In genomic region chr12:56634242-56634836, GRCh38 we compare ENCODE assay signal across 8 cellular contexts. TPM values are rescaled to one million over a fixed set of nuclear protein-coding genes. Genes with fewer than 3 reads are reported as not detected.
DNase-seq lines count a peak whose midpoint lies in the region; ATAC-seq and TF ChIP-seq lines count a peak whose summit lies in the region.

No MANE protein-coding gene starts in this region.

- peaks cover 64% of the 10 kb centered on the region for H3K4me1 Mint-ChIP-seq in mesothelial cell of epicardium

- H3K27ac ChIP-seq in KMS-11 (peak overlapping the region; percentile 53), ectodermal cell (ENCODE audit: insufficient read depth, low read depth, low read length, poor library complexity, severe bottlenecking) (no peak overlapping the region), tibial nerve (peak overlapping the region; percentile 96 to 99 (median 97))

- H3K4me2 ChIP-seq in KMS-11 = peak overlapping the region; percentile 92

- peak overlapping the region; percentile 48; the same call in 1 of the 2 replicates for H2AFZ ChIP-seq in KMS-11 (ENCODE audit: low read depth)

- peaks cover 17% of the 10 kb centered on the region; the same call in 1 of the 2 replicates for H3K36me3 ChIP-seq in KMS-11 (ENCODE audit: insufficient read depth)
- peaks cover 16% of the 10 kb centered on the region for H3K36me3 ChIP-seq in ectodermal cell (ENCODE audit: control insufficient read depth, insufficient read depth, low read length)
- H3K36me3 ChIP-seq in tibial nerve = peaks cover 7 to 19% (median 7%) of the 10 kb centered on the region in 3 donors

- peak overlapping the region; percentile 88 for H3K4me3 Mint-ChIP-seq in mesothelial cell of epicardium

- TF ChIP-seq CTCF in KMS-11 (conservative IDR thresholded peaks at IDR 0.05; ENCODE audit: low read depth, low read length) = 0 out of 2 replicates have a peak, but pooled peaks have one; percentile 6
- no peak for TF ChIP-seq CTCF in mesothelial cell of epicardium (IDR thresholded peaks at IDR 0.05; ENCODE audit: unreplicated experiment)
- no peak for TF ChIP-seq CTCF in tibial nerve (IDR thresholded peaks at IDR 0.05)

- peaks cover 68% of the 10 kb centered on the region for H3K79me2 ChIP-seq in KMS-11 (ENCODE audit: insufficient read depth, low read depth)

- DNase-seq in DMS153 treated with DMSO at 0.1 percent for 48 hours (lab: John Stamatoyannopoulos, UW; ENCODE audit: unreplicated experiment) (peak; percentile 27), T-helper 22 cell (ENCODE audit: low read depth) (peak; percentile 11), mesothelial cell of epicardium (ENCODE audit: low spot score in 2 of 2, unreplicated experiment in 2 of 2) (peak; percentile 35 to 70), tibial nerve (ENCODE audit: low spot score in 2 of 2) (no peak)

- H3K27ac Mint-ChIP-seq in mesothelial cell of epicardium = peak overlapping the region; percentile 96

- H3K27me3 ChIP-seq in KMS-11 (ENCODE audit: insufficient read depth, low read depth) (no peaks in the 10 kb centered on the region), ectodermal cell (ENCODE audit: control insufficient read depth, insufficient read depth, low read length, poor library complexity, severe bottlenecking) (no peaks in the 10 kb centered on the region), tibial nerve (no peaks in the 10 kb centered on the region)

- peaks cover 9% of the 10 kb centered on the region for H3K36me3 Mint-ChIP-seq in mesothelial cell of epicardium

- H3K4me3 ChIP-seq in KMS-11 (IDR thresholded peaks at IDR 0.05; ENCODE audit: insufficient read depth, low read depth, low read length) = no peak overlapping the region
- peak overlapping the region; percentile 70 for H3K4me3 ChIP-seq in ectodermal cell (ENCODE audit: insufficient read depth, low read depth, low read length)
- peak overlapping the region; percentile 75 to 84 (median 78) for H3K4me3 ChIP-seq in tibial nerve

- WGBS in ectodermal cell, 2 experiments = 0 to 1% methylated on average over 27 of the region's 27 CpGs
- 1 to 2% methylated on average over 27 of the region's 27 CpGs for WGBS in tibial nerve, 2 donors

- peak in 1 of 2 donors; percentile 41 for TF ChIP-seq POLR2A in tibial nerve (IDR thresholded peaks at IDR 0.05)

- H3K4me1 ChIP-seq in KMS-11 (ENCODE audit: low read depth, poor library complexity, severe bottlenecking) (peaks cover 66% of the 10 kb centered on the region), ectodermal cell (ENCODE audit: control insufficient read depth, insufficient read depth, low read length) (peaks cover 41% of the 10 kb centered on the region), tibial nerve (peaks cover 0 to 61% (median 43%) of the 10 kb centered on the region in 4 donors)

- H3K9me3 ChIP-seq in ectodermal cell (ENCODE audit: control insufficient read depth, low read length) = no peaks in the 10 kb centered on the region
- no peaks in the 10 kb centered on the region for H3K9me3 ChIP-seq in tibial nerve

- H4K20me1 ChIP-seq in KMS-11 (ENCODE audit: insufficient read depth) = no peaks in the 10 kb centered on the region

- H3K27me3 Mint-ChIP-seq in mesothelial cell of epicardium (ENCODE audit: low read depth) = no peaks in the 10 kb centered on the region

- no peaks in the 10 kb centered on the region for H3K9me3 Mint-ChIP-seq in mesothelial cell of epicardium

- ATAC-seq in HG03571 (IDR thresholded peaks at IDR 0.05; ENCODE audit: unreplicated experiment) = no peak
- ATAC-seq in GM18870 (IDR thresholded peaks at IDR 0.05; ENCODE audit: unreplicated experiment) = no peak

- TF ChIP-seq EP300 in tibial nerve (IDR thresholded peaks at IDR 0.05) = no peak

- H3K9ac ChIP-seq in KMS-11 = peak overlapping the region; percentile 59; the same call in 1 of the 2 replicates

RNA-seq across cellular contexts. Expression of gene BAZ2A, which starts 4.2 kb away (rescaled TPM):
- 113 TPM for polyA plus RNA-seq in ectodermal cell (2013, experiment 1 of 4)
- polyA plus RNA-seq in ectodermal cell (2013, experiment 2 of 4) = 127 TPM
- polyA plus RNA-seq in ectodermal cell (2013, experiment 3 of 4) = 93.8 TPM
- 118 TPM for polyA plus RNA-seq in ectodermal cell (2013, experiment 4 of 4)
- total RNA-seq in mesothelial cell of epicardium = 99.4 to 107 TPM (median 105 TPM) in 3 replicates
- total RNA-seq in tibial nerve = 100 to 1,000 TPM; 117 to 178 (median 159) TPM

RNA-seq across cellular contexts. Expression of gene ATP5F1B, which starts 11.4 kb away (rescaled TPM):
- 841 TPM for polyA plus RNA-seq in ectodermal cell (2013, experiment 1 of 4)
- 819 TPM for polyA plus RNA-seq in ectodermal cell (2013, experiment 2 of 4)
- polyA plus RNA-seq in ectodermal cell (2013, experiment 3 of 4) = 663 TPM
- polyA plus RNA-seq in ectodermal cell (2013, experiment 4 of 4) = 731 TPM
- total RNA-seq in mesothelial cell of epicardium (361 to 391 TPM (median 387 TPM) in 3 replicates), tibial nerve (100 to 1,000 TPM; 293 to 326 (median 296) TPM)

RNA-seq across cellular contexts. Expression of gene PTGES3, which starts 53.7 kb away (rescaled TPM):
- 390 TPM for polyA plus RNA-seq in ectodermal cell (2013, experiment 1 of 4)
- polyA plus RNA-seq in ectodermal cell (2013, experiment 2 of 4) = 381 TPM
- 297 TPM for polyA plus RNA-seq in ectodermal cell (2013, experiment 3 of 4)
- polyA plus RNA-seq in ectodermal cell (2013, experiment 4 of 4) = 317 TPM
- total RNA-seq in mesothelial cell of epicardium = 155 to 161 TPM (median 157 TPM) in 3 replicates
- total RNA-seq in tibial nerve = 10 to 100 TPM; 71.0 to 84.0 (median 77.2) TPM

Comparison
In these comparisons a context has a peak if more than half of its experiments do, and no peak if none do; other contexts are left out.
1. DNase-seq: peak in DMS153 treated with DMSO at 0.1 percent for 48 hours (single experiment), T-helper 22 cell (single experiment) and mesothelial cell of epicardium (2 of 2); none in tibial nerve (0 of 2).